Comparison of ENCODE assay signal across 8 cellular contexts in the genomic region with DNA sequence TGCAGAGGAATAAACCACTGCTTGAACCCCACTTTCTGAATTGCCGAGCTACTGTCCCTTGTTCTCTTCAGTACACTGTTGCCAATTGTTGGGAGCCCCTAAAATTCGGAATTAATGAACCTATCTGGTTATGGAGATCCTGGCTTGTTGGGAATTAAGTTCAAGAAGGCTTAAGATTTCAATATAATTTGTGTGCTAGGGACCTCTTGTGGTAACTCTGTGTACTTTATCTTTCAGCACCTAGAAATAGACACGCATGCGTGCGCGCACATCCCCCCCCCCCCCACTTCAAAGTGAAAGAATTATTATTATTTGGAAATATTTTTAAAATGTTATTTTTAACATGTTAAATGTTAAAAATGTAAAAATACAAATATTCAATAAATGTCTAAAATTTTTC. TPM values are rescaled to one million over a fixed set of nuclear protein-coding genes. Genes with fewer than 3 reads are reported as not detected.
DNase-seq lines count a peak whose midpoint lies in the region; ATAC-seq, FAIRE-seq and TF ChIP-seq lines count a peak whose summit lies in the region.

No MANE protein-coding gene starts in this region.

- peak in 1 of 7 experiments; percentile 18 for DNase-seq in CD8-positive, alpha-beta T cell
- DNase-seq in Peyer's patch, result no peak
- DNase-seq in endothelial cell of umbilical vein (ENCODE audit: low read depth, low spot score), result peak; percentile 65
- DNase-seq in naive thymus-derived CD4-positive, alpha-beta T cell, result peak in 7 of 9 donors; percentile 12 to 54 (median 29)
- DNase-seq in HuH-7.5 (ENCODE audit: low spot score), result no peak
- no peak for DNase-seq in GM12891 (ENCODE audit: insufficient read length, low spot score)

- TF ChIP-seq CTCF in CD8-positive, alpha-beta T cell (IDR thresholded peaks at IDR 0.05), result peak; percentile 79
- TF ChIP-seq CTCF in HEK293 (tag by site-specific recombination; IDR thresholded peaks at IDR 0.05) (no peak), Peyer's patch (IDR thresholded peaks at IDR 0.05) (peak in 4 of 6 experiments; percentile 40 to 70 (median 61)), endothelial cell of umbilical vein (IDR thresholded peaks at IDR 0.05; ENCODE audit: extremely low read depth in 1 of 2, insufficient read depth in 1 of 2, low read depth in 1 of 2, low read length in 2 of 2) (peak; percentile 45 to 48)

- no peak overlapping the region for H3K27ac Mint-ChIP-seq in CD8-positive, alpha-beta T cell
- H3K27ac Mint-ChIP-seq in naive thymus-derived CD4-positive, alpha-beta T cell, result no peak overlapping the region

- intact Hi-C loops in CD8-positive, alpha-beta T cell (cut with DNase I, micrococcal nuclease), result loop anchor here (1.0 to 2.0 kb wide), 4 partner anchors 152 to 1017 kb away; a partner anchor contains a TSS
- intact Hi-C loops in endothelial cell of umbilical vein (cut with micrococcal nuclease), result loop anchor here (1.0 kb wide), 2 partner anchors 153 to 246 kb away; no protein-coding TSS in a partner anchor
- intact Hi-C loops in naive thymus-derived CD4-positive, alpha-beta T cell (cut with micrococcal nuclease), result loop anchor here (1.0 to 5.0 kb wide), 4 partner anchors 152 to 1017 kb away; a partner anchor contains a TSS

- H3K4me3 Mint-ChIP-seq in CD8-positive, alpha-beta T cell, result no peak overlapping the region
- H3K4me3 Mint-ChIP-seq in naive thymus-derived CD4-positive, alpha-beta T cell, result no peak overlapping the region

- FAIRE-seq in endothelial cell of umbilical vein (lab: Jason Lieb, UNC), result peak; percentile 70
- FAIRE-seq in GM12891 (lab: Jason Lieb, UNC), result no peak

- no peaks in the 10 kb centered on the region for H3K4me1 ChIP-seq in CD8-positive, alpha-beta T cell (ENCODE audit: insufficient read depth, low read length)
- H3K4me1 ChIP-seq in HEK293 (ENCODE audit: control insufficient read depth, insufficient read depth, low read length) (peaks cover 2% of the 10 kb centered on the region; the same call in 1 of the 2 replicates), Peyer's patch (no peaks in the 10 kb centered on the region), endothelial cell of umbilical vein (ENCODE audit: control insufficient read depth, extremely low read depth, insufficient read depth, low read length) (peaks cover 8% of the 10 kb centered on the region)
- H3K4me1 ChIP-seq in naive thymus-derived CD4-positive, alpha-beta T cell (ENCODE audit: control insufficient read depth in 2 of 2, insufficient read depth in 2 of 2, low read length in 2 of 2), result no peaks in the 10 kb centered on the region

- no peak overlapping the region for H2AFZ ChIP-seq in endothelial cell of umbilical vein (ENCODE audit: low read depth, low read length)

- no peak overlapping the region for H3K4me3 ChIP-seq in CD8-positive, alpha-beta T cell (ENCODE audit: low read depth, low read length)
- H3K4me3 ChIP-seq in HEK293 (ENCODE audit: low read depth, low read length), result no peak overlapping the region
- no peak overlapping the region for H3K4me3 ChIP-seq in Peyer's patch
- no peak overlapping the region for H3K4me3 ChIP-seq in endothelial cell of umbilical vein (replicated peaks in 1 of 3; ENCODE audit: insufficient read depth in 1 of 3, low read depth in 1 of 3, low read length in 3 of 3)
- H3K4me3 ChIP-seq in naive thymus-derived CD4-positive, alpha-beta T cell (ENCODE audit: low read length), result no peak overlapping the region

- H3K36me3 Mint-ChIP-seq in CD8-positive, alpha-beta T cell, result no peaks in the 10 kb centered on the region
- no peaks in the 10 kb centered on the region for H3K36me3 Mint-ChIP-seq in naive thymus-derived CD4-positive, alpha-beta T cell

- H3K4me2 ChIP-seq in endothelial cell of umbilical vein (ENCODE audit: insufficient read depth, low read length), result no peak overlapping the region

- POLR2A ChIA-PET in CD8-positive, alpha-beta T cell (lab: Charles Lee), result no interaction called here
- POLR2A ChIA-PET in HEK293 (lab: Yijun Ruan, JAX) (no interaction called here), endothelial cell of umbilical vein (lab: Charles Lee) (no interaction called here)
- POLR2A ChIA-PET in naive thymus-derived CD4-positive, alpha-beta T cell (lab: Charles Lee), result no interaction called here

- no peaks in the 10 kb centered on the region for H3K9me1 ChIP-seq in endothelial cell of umbilical vein (replicated peaks; ENCODE audit: control insufficient read depth, extremely low read depth, insufficient read depth, low read length)

- H3K27me3 Mint-ChIP-seq in CD8-positive, alpha-beta T cell (ENCODE audit: low read depth), result peaks cover 2% of the 10 kb centered on the region
- peaks cover 0 to 6% (median 4%) of the 10 kb centered on the region in 5 donors for H3K27me3 Mint-ChIP-seq in naive thymus-derived CD4-positive, alpha-beta T cell

- no peak for TF ChIP-seq POLR2A in Peyer's patch (IDR thresholded peaks at IDR 0.05)
- TF ChIP-seq POLR2A in endothelial cell of umbilical vein (IDR thresholded peaks at IDR 0.05; ENCODE audit: low read depth, low read length), result no peak
- TF ChIP-seq POLR2A in GM12891 (IDR thresholded peaks at IDR 0.05; ENCODE audit: low read depth, low read length), result no peak

- CTCF ChIA-PET in CD8-positive, alpha-beta T cell (lab: Charles Lee), result interaction anchor here (0.7 to 5.7 kb wide), 10 partner anchors 9 to 1016 kb away, joined by 3 to 23 read pairs (median 6); a partner anchor contains a TSS
- CTCF ChIA-PET in HEK293 (lab: Yijun Ruan, JAX), result interaction anchor here (0.5 to 4.8 kb wide), 26 partner anchors 9 to 1900 kb away, joined by 3 to 23 read pairs (median 3); a partner anchor contains a TSS
- CTCF ChIA-PET in endothelial cell of umbilical vein (lab: Charles Lee), result interaction anchor here (0.7 to 4.8 kb wide), 5 partner anchors 16 to 270 kb away, joined by 3 to 48 read pairs (median 4); no protein-coding TSS in a partner anchor
- CTCF ChIA-PET in naive thymus-derived CD4-positive, alpha-beta T cell (lab: Charles Lee), result interaction anchor here (0.6 to 1.2 kb wide), 5 partner anchors 10 to 1018 kb away, joined by 3 to 4 read pairs (median 4); no protein-coding TSS in a partner anchor

- H3K4me1 Mint-ChIP-seq in CD8-positive, alpha-beta T cell (ENCODE audit: low read depth), result no peaks in the 10 kb centered on the region
- no peaks in the 10 kb centered on the region for H3K4me1 Mint-ChIP-seq in naive thymus-derived CD4-positive, alpha-beta T cell

- no peak overlapping the region for H3K27ac ChIP-seq in CD8-positive, alpha-beta T cell (ENCODE audit: low read depth, low read length)
- H3K27ac ChIP-seq in HEK293 (ENCODE audit: extremely low read depth, low read depth, low read length) (no peak overlapping the region), Peyer's patch (no peak overlapping the region), endothelial cell of umbilical vein (ENCODE audit: insufficient read depth, low read depth, low read length) (no peak overlapping the region)
- H3K27ac ChIP-seq in naive thymus-derived CD4-positive, alpha-beta T cell (ENCODE audit: low read depth, low read length), result no peak overlapping the region

- BruUV-seq in endothelial cell of umbilical vein (replicated peaks; lab: Mats Ljungman, UMichigan), result no TSS peak

- H4K20me1 ChIP-seq in endothelial cell of umbilical vein (replicated peaks; ENCODE audit: control insufficient read depth, extremely low read depth, insufficient read depth, low read length), result no peaks in the 10 kb centered on the region

- dilution Hi-C loops in endothelial cell of umbilical vein (cut with MboI; ENCODE audit: extremely low pct_ligation_motif_present, low sequenced_read_pairs), result no loop called here

- peak; percentile 78 for ATAC-seq in CD8-positive, alpha-beta T cell
- peak; percentile 80 for ATAC-seq in naive thymus-derived CD4-positive, alpha-beta T cell
- no peak for ATAC-seq in GM18870 (IDR thresholded peaks at IDR 0.05; ENCODE audit: unreplicated experiment)

- H3K9me3 ChIP-seq in CD8-positive, alpha-beta T cell (ENCODE audit: low read length), result no peaks in the 10 kb centered on the region
- H3K9me3 ChIP-seq in HEK293 (ENCODE audit: control insufficient read depth, insufficient read depth, low read depth, low read length), result no peaks in the 10 kb centered on the region
- H3K9me3 ChIP-seq in Peyer's patch, result no peaks in the 10 kb centered on the region
- no peaks in the 10 kb centered on the region for H3K9me3 ChIP-seq in endothelial cell of umbilical vein (replicated peaks; ENCODE audit: control insufficient read depth, insufficient read depth, low read length)
- H3K9me3 ChIP-seq in naive thymus-derived CD4-positive, alpha-beta T cell (ENCODE audit: control insufficient read depth in 2 of 3, low read length in 3 of 3), result no peaks in the 10 kb centered on the region

- H3K36me3 ChIP-seq in CD8-positive, alpha-beta T cell (ENCODE audit: insufficient read depth, low read length), result no peaks in the 10 kb centered on the region
- H3K36me3 ChIP-seq in HEK293 (ENCODE audit: control insufficient read depth in 2 of 2, insufficient read depth in 1 of 2, low read length in 2 of 2) (no peaks in the 10 kb centered on the region), Peyer's patch (no peaks in the 10 kb centered on the region), endothelial cell of umbilical vein (ENCODE audit: control insufficient read depth in 2 of 2, extremely low read depth in 1 of 2, insufficient read depth in 2 of 2, low read length in 2 of 2) (no peaks in the 10 kb centered on the region)
- H3K36me3 ChIP-seq in naive thymus-derived CD4-positive, alpha-beta T cell (ENCODE audit: control insufficient read depth in 2 of 3, insufficient read depth in 3 of 3, low read length in 3 of 3), result no peaks in the 10 kb centered on the region

- H3K79me2 ChIP-seq in endothelial cell of umbilical vein (ENCODE audit: control insufficient read depth, insufficient read depth, low read length), result no peaks in the 10 kb centered on the region

- H3K27me3 ChIP-seq in CD8-positive, alpha-beta T cell (ENCODE audit: insufficient read depth, low read length), result no peaks in the 10 kb centered on the region
- H3K27me3 ChIP-seq in Peyer's patch (no peaks in the 10 kb centered on the region), endothelial cell of umbilical vein (ENCODE audit: control insufficient read depth in 2 of 2, insufficient read depth in 2 of 2, low read length in 2 of 2) (no peaks in the 10 kb centered on the region)
- H3K27me3 ChIP-seq in naive thymus-derived CD4-positive, alpha-beta T cell (ENCODE audit: control insufficient read depth in 2 of 2, insufficient read depth in 2 of 2, low read length in 2 of 2), result no peaks in the 10 kb centered on the region

- no peaks in the 10 kb centered on the region for H3K9me3 Mint-ChIP-seq in CD8-positive, alpha-beta T cell
- H3K9me3 Mint-ChIP-seq in naive thymus-derived CD4-positive, alpha-beta T cell, result peaks cover 0 to 1% (median 0%) of the 10 kb centered on the region in 11 donors

- no peak overlapping the region for H3K9ac ChIP-seq in endothelial cell of umbilical vein (replicated peaks; ENCODE audit: extremely low read depth, insufficient read depth, low read length)

RNA-seq across cellular contexts. Expression of a gene that starts 53.3 kb away (rescaled TPM):
- 10 to 100 TPM; 21.0 to 21.6 TPM for total RNA-seq in CD8-positive, alpha-beta T cell
- total RNA-seq in Peyer's patch (1 to 10 TPM; 1.7 to 6.0 (median 2.9) TPM), endothelial cell of umbilical vein (0.62 and 0.72 TPM in 2 replicates)
- 0.06 and 0.14 TPM in 2 replicates for polyA plus RNA-seq in endothelial cell of umbilical vein
- 0.03 TPM in 2 replicates for polyA plus RNA-seq in endothelial cell of umbilical vein (2011; cell fraction: cytosol; rRNA removed)
- polyA plus RNA-seq in endothelial cell of umbilical vein (2011; cell fraction: nucleus; rRNA removed), result 0.17 and 0.18 TPM in 2 replicates
- 0.17 TPM in 1 of 2 replicates, not detected in the other for polyA plus RNA-seq in endothelial cell of umbilical vein (2012)
- polyA minus RNA-seq in endothelial cell of umbilical vein, result 0.05 and 0.08 TPM in 2 replicates
- not detected for polyA minus RNA-seq in endothelial cell of umbilical vein (2011; cell fraction: cytosol; rRNA and poly(A)+ RNA removed)
- polyA minus RNA-seq in endothelial cell of umbilical vein (2011; cell fraction: nucleus; rRNA and poly(A)+ RNA removed), result 0.29 and 0.43 TPM in 2 replicates
- 10 to 100 TPM in 4 of 5 experiments, 1 to 10 TPM in 1; 2.3 to 22.4 (median 15.6) TPM for total RNA-seq in naive thymus-derived CD4-positive, alpha-beta T cell
- polyA plus RNA-seq in naive thymus-derived CD4-positive, alpha-beta T cell, result 10 to 100 TPM in 1 of 2 donors, 1 to 10 TPM in 1; 4.7 to 11.3 TPM
- polyA plus RNA-seq in GM12891 (2012; ENCODE audit: low read depth, missing spikeins), result 5.8 TPM

Comparison
In these comparisons a context has a peak if more than half of its experiments do, and no peak if none do; other contexts are left out.
1. DNase-seq: peak in endothelial cell of umbilical vein (single experiment) and naive thymus-derived CD4-positive, alpha-beta T cell (7 of 9); none in Peyer's patch (0 of 3), HuH-7.5 (single experiment) and GM12891 (single experiment).